1 cellular context compared by ENCODE assay signal in genomic region chr9:104968025-104968982, GRCh38.
A peak's percentile ranks its signal among the peaks of the same experiment; 100 is the strongest.
TF ChIP-seq lines count a peak whose summit lies in the region.

No MANE protein-coding gene starts in this region.

TF ChIP-seq in HepG2, 621 proteins besides CTCF, POLR2A, EP300 and RAD21 (continued from another document and continues in another):
- TF ChIP-seq MAX (IDR thresholded peaks at IDR 0.05): peak; percentile 63; the same call in 1 of the 2 replicates
- no peak for TF ChIP-seq ZNF530 (CRISPR knock-in tag; IDR thresholded peaks at IDR 0.05; ENCODE audit: low read depth)
- peak; percentile 47 for TF ChIP-seq ZBTB20 (CRISPR knock-in tag; IDR thresholded peaks at IDR 0.05; ENCODE audit: borderline replicate concordance, low read depth)
- TF ChIP-seq ATF2 (CRISPR knock-in tag; IDR thresholded peaks at IDR 0.05): no peak
- no peak for TF ChIP-seq ZNF75D (CRISPR knock-in tag; IDR thresholded peaks at IDR 0.05; ENCODE audit: borderline replicate concordance)
- TF ChIP-seq GLMP (CRISPR knock-in tag; IDR thresholded peaks at IDR 0.05; ENCODE audit: borderline replicate concordance): no peak
- no peak for TF ChIP-seq NFYC (CRISPR knock-in tag; IDR thresholded peaks at IDR 0.05)
- no peak for TF ChIP-seq PBX3 (CRISPR knock-in tag; IDR thresholded peaks at IDR 0.05; ENCODE audit: borderline replicate concordance)
- TF ChIP-seq CCAR2 (optimal IDR thresholded peaks at IDR 0.05; ENCODE audit: low read depth, low read length): no peak
- TF ChIP-seq KLF12 (CRISPR knock-in tag; IDR thresholded peaks at IDR 0.05; ENCODE audit: borderline replicate concordance): no peak
- 0 out of 2 replicates have a peak, but pooled peaks have one; percentile 22 for TF ChIP-seq ZNF710 (CRISPR knock-in tag; IDR thresholded peaks at IDR 0.05; ENCODE audit: borderline replicate concordance)
- no peak; the same call in 1 of the 2 replicates for TF ChIP-seq ZNF235 (CRISPR knock-in tag; IDR thresholded peaks at IDR 0.05; ENCODE audit: borderline replicate concordance)
- no peak for TF ChIP-seq ZNF576 (CRISPR knock-in tag; IDR thresholded peaks at IDR 0.05)
- no peak for TF ChIP-seq SMAD9 (CRISPR knock-in tag; IDR thresholded peaks at IDR 0.05)
- no peak for TF ChIP-seq ATF3 (CRISPR knock-in tag; IDR thresholded peaks at IDR 0.05)
- TF ChIP-seq PAF1 (CRISPR knock-in tag; IDR thresholded peaks at IDR 0.05): no peak
- TF ChIP-seq ZBTB42 (CRISPR knock-in tag; IDR thresholded peaks at IDR 0.05): no peak
- TF ChIP-seq ADNP (CRISPR knock-in tag; IDR thresholded peaks at IDR 0.05): no peak
- TF ChIP-seq MTERF4 (CRISPR knock-in tag; IDR thresholded peaks at IDR 0.05): no peak
- TF ChIP-seq TSC22D2 (CRISPR knock-in tag; IDR thresholded peaks at IDR 0.05; ENCODE audit: borderline replicate concordance): no peak
- TF ChIP-seq ZSCAN12 (CRISPR knock-in tag; IDR thresholded peaks at IDR 0.05): no peak
- TF ChIP-seq TEAD3 (CRISPR knock-in tag; optimal IDR thresholded peaks at IDR 0.05; ENCODE audit: borderline replicate concordance): peak; percentile 68
- peak; percentile 73 for TF ChIP-seq ZNF605 (CRISPR knock-in tag; IDR thresholded peaks at IDR 0.05)
- TF ChIP-seq PHB2 (IDR thresholded peaks at IDR 0.05; ENCODE audit: partially characterized antibody): no peak
- TF ChIP-seq TERF1 (CRISPR knock-in tag; IDR thresholded peaks at IDR 0.05): no peak
- TF ChIP-seq CREB3 (CRISPR knock-in tag; IDR thresholded peaks at IDR 0.05): no peak
- no peak for TF ChIP-seq RBFOX2 (IDR thresholded peaks at IDR 0.05; ENCODE audit: low read depth, low read length)
- no peak for TF ChIP-seq HNF4G (IDR thresholded peaks at IDR 0.05; ENCODE audit: borderline replicate concordance, low read depth, low read length)
- no peak for TF ChIP-seq HNF4G (CRISPR knock-in tag; IDR thresholded peaks at IDR 0.05; ENCODE audit: borderline replicate concordance, low read depth)
- TF ChIP-seq ZNF431 (CRISPR knock-in tag; IDR thresholded peaks at IDR 0.05; ENCODE audit: borderline replicate concordance, low read depth): peak; percentile 53; the same call in 1 of the 2 replicates
- peak; percentile 77; the same call in 1 of the 2 replicates for TF ChIP-seq HOXA5 (CRISPR knock-in tag; IDR thresholded peaks at IDR 0.05)
- no peak for TF ChIP-seq SRY (CRISPR knock-in tag; IDR thresholded peaks at IDR 0.05)
- no peak for TF ChIP-seq CEBPZ (IDR thresholded peaks at IDR 0.05; ENCODE audit: low read length)
- TF ChIP-seq ZNF546 (CRISPR knock-in tag; conservative IDR thresholded peaks at IDR 0.05): no peak
- TF ChIP-seq ZNF317 (CRISPR knock-in tag; IDR thresholded peaks at IDR 0.05): peak; percentile 53; the same call in 1 of the 2 replicates
- TF ChIP-seq ZBTB43 (CRISPR knock-in tag; conservative IDR thresholded peaks at IDR 0.05): no peak
- no peak for TF ChIP-seq SRSF9 (IDR thresholded peaks at IDR 0.05; ENCODE audit: borderline replicate concordance, insufficient read depth, low read depth, low read length, poor library complexity, severe bottlenecking)
- no peak for TF ChIP-seq NFE2 (CRISPR knock-in tag; IDR thresholded peaks at IDR 0.05)
- TF ChIP-seq HIVEP1 (CRISPR knock-in tag; IDR thresholded peaks at IDR 0.05): peak; percentile 53
- TF ChIP-seq SNAI1 (CRISPR knock-in tag; IDR thresholded peaks at IDR 0.05; ENCODE audit: borderline replicate concordance): peak; percentile 70; the same call in 1 of the 2 replicates
- TF ChIP-seq TRIM24 (CRISPR knock-in tag; IDR thresholded peaks at IDR 0.05): no peak
- TF ChIP-seq DDIT3 (CRISPR knock-in tag; IDR thresholded peaks at IDR 0.05): no peak
- TF ChIP-seq GATAD2A (CRISPR knock-in tag; IDR thresholded peaks at IDR 0.05): peak; percentile 73
- peak; percentile 49; the same call in 1 of the 2 replicates for TF ChIP-seq ZGPAT (CRISPR knock-in tag; IDR thresholded peaks at IDR 0.05)
- TF ChIP-seq ZFP37 (CRISPR knock-in tag; IDR thresholded peaks at IDR 0.05; ENCODE audit: borderline replicate concordance): no peak
- no peak for TF ChIP-seq RNF2 (conservative IDR thresholded peaks at IDR 0.05; ENCODE audit: low read depth)
- no peak for TF ChIP-seq ZNF205 (CRISPR knock-in tag; IDR thresholded peaks at IDR 0.05)
- no peak for TF ChIP-seq ZFP62 (CRISPR knock-in tag; IDR thresholded peaks at IDR 0.05)
- TF ChIP-seq NFIC (IDR thresholded peaks at IDR 0.05; ENCODE audit: low read length): no peak
- peak; percentile 29; the same call in 1 of the 2 replicates for TF ChIP-seq ZNF747 (CRISPR knock-in tag; IDR thresholded peaks at IDR 0.05; ENCODE audit: borderline replicate concordance)
- TF ChIP-seq FOXK1 (CRISPR knock-in tag; IDR thresholded peaks at IDR 0.05; ENCODE audit: borderline replicate concordance, low read depth): peak; percentile 70
